Comparison of ENCODE assay signal across 8 cellular contexts in genomic region chr16:29285151-29285885, GRCh38.
A peak's percentile ranks its signal among the peaks of the same experiment; 100 is the strongest.
DNase-seq lines count a peak whose midpoint lies in the region; ATAC-seq and TF ChIP-seq lines count a peak whose summit lies in the region.
"Not testable (repeated sequence)": the region's sequence is repeated elsewhere in the genome, so short reads cannot be mapped to it uniquely, and the experiment has no call there.

No MANE protein-coding gene starts in this region.

- H3K4me1 ChIP-seq in upper lobe of right lung = not testable (repeated sequence)

- intact Hi-C loops in dorsolateral prefrontal cortex (cut with DNase I); upper lobe of right lung (cut with DNase I): not testable (repeated sequence)

- not testable (repeated sequence) for H3K4me3 Mint-ChIP-seq in activated T-cell treated with anti-CD3 and anti-CD28 coated beads, Interleukin-2, amount 50 U/mL, for 4 hours
- H3K4me3 Mint-ChIP-seq in progenitor cell of endocrine pancreas (ENCODE audit: low read depth) = peak overlapping the region; percentile 59

- not testable (repeated sequence) for H3K36me3 ChIP-seq in upper lobe of right lung

- DNase-seq in ELF-1 (ENCODE audit: low read depth, low spot score) (peak; percentile 63), NCI-H748 treated with DMSO at 0.1 percent for 48 hours (lab: John Stamatoyannopoulos, UW) (peak; percentile 13), iPS DF 4.7 (ENCODE audit: extremely low read depth, low spot score) (peak; percentile 16), midbrain (lab: John Stamatoyannopoulos, UW) (peak; percentile 27), progenitor cell of endocrine pancreas (ENCODE audit: low spot score, unreplicated experiment) (peak; percentile 37), upper lobe of right lung (peak; percentile 42)
- DNase-seq in activated T-cell treated with anti-CD3 and anti-CD28 coated beads, Interleukin-2, amount 50 U/mL, for 4 hours; dorsolateral prefrontal cortex: not testable (repeated sequence)

- not testable (repeated sequence) for TF ChIP-seq CTCF in dorsolateral prefrontal cortex (IDR thresholded peaks at IDR 0.05 in 54 of 56, conservative IDR thresholded peaks at IDR 0.05 in 2 of 56; ENCODE audit: low read depth in 1 of 56, partially characterized antibody in 56 of 56); progenitor cell of endocrine pancreas (IDR thresholded peaks at IDR 0.05; ENCODE audit: unreplicated experiment); upper lobe of right lung (IDR thresholded peaks at IDR 0.05)

- H3K36me3 Mint-ChIP-seq in activated T-cell treated with anti-CD3 and anti-CD28 coated beads, Interleukin-2, amount 50 U/mL, for 4 hours (ENCODE audit: insufficient read depth); progenitor cell of endocrine pancreas (ENCODE audit: insufficient read depth): not testable (repeated sequence)

- H3K4me3 ChIP-seq in dorsolateral prefrontal cortex = peak overlapping the region in 34 of 59 donors; percentile 4 to 56 (median 29)
- not testable (repeated sequence) for H3K4me3 ChIP-seq in upper lobe of right lung

- not testable (repeated sequence) for H3K9me3 Mint-ChIP-seq in activated T-cell treated with anti-CD3 and anti-CD28 coated beads, Interleukin-2, amount 50 U/mL, for 4 hours
- peaks cover 13% of the 10 kb centered on the region for H3K9me3 Mint-ChIP-seq in progenitor cell of endocrine pancreas (ENCODE audit: low read depth)

- ATAC-seq in activated T-cell treated with anti-CD3 and anti-CD28 coated beads, Interleukin-2, amount 50 U/mL, for 4 hours = peak; percentile 18 to 19
- ATAC-seq in upper lobe of right lung = not testable (repeated sequence)

- not testable (repeated sequence) for H3K9me3 ChIP-seq in upper lobe of right lung

- H3K27me3 ChIP-seq in dorsolateral prefrontal cortex, upper lobe of right lung: not testable (repeated sequence)

- H3K27ac ChIP-seq in dorsolateral prefrontal cortex = peak overlapping the region in 2 of 59 donors; percentile 21 to 51
- not testable (repeated sequence) for H3K27ac ChIP-seq in upper lobe of right lung

- H3K27ac Mint-ChIP-seq in progenitor cell of endocrine pancreas = peak overlapping the region; percentile 99

- not testable (repeated sequence) for H3K27me3 Mint-ChIP-seq in activated T-cell treated with anti-CD3 and anti-CD28 coated beads, Interleukin-2, amount 50 U/mL, for 4 hours (ENCODE audit: low read depth); progenitor cell of endocrine pancreas

- H3K4me1 Mint-ChIP-seq in activated T-cell treated with anti-CD3 and anti-CD28 coated beads, Interleukin-2, amount 50 U/mL, for 4 hours (ENCODE audit: low read depth) = peaks cover 10% of the 10 kb centered on the region
- H3K4me1 Mint-ChIP-seq in progenitor cell of endocrine pancreas (ENCODE audit: low read depth) = peaks cover 23% of the 10 kb centered on the region
